ENCODE assay signal across 30 cellular contexts in genomic region chr5:155087036-155087435, GRCh38.
DNase-seq lines count a peak whose midpoint lies in the region; ATAC-seq, FAIRE-seq and TF ChIP-seq lines count a peak whose summit lies in the region.
"Had no signal": no experiment of that assay in that cellular context is flagged by ENCODE, and none has a peak within 500 bp of the region (broad histone marks: within the 10 kb centered on the region; RNA-seq: fewer than 3 reads in every experiment).

No MANE protein-coding gene starts in this region.

- no peak overlapping the region for H2AK5ac ChIP-seq in trophoblast cell (ENCODE audit: low read length)

- H3K18ac ChIP-seq in trophoblast cell (ENCODE audit: low read length) = no peak overlapping the region

- H3K4me3 ChIP-seq in bronchial epithelial cell (ENCODE audit: low read depth, low read length) (no peak overlapping the region), trophoblast cell (ENCODE audit: low read depth, low read length) (no peak overlapping the region), Peyer's patch (no peak overlapping the region)
- H3K4me3 ChIP-seq: ascending aorta, lower lobe of right lung, upper lobe of left lung had no signal

- FAIRE-seq in bronchial epithelial cell (lab: Jason Lieb, UNC) = no peak
- FAIRE-seq: GM12892 had no signal

- peak overlapping the region; percentile 97 for H3K27ac ChIP-seq in trophoblast cell (ENCODE audit: low read depth, low read length)
- no peak overlapping the region for H3K27ac ChIP-seq in Peyer's patch
- H3K27ac ChIP-seq: ascending aorta, lower lobe of right lung, parathyroid adenoma, upper lobe of left lung had no signal

- H3K4me1 ChIP-seq in trophoblast cell (ENCODE audit: control insufficient read depth in 1 of 2, insufficient read depth in 2 of 2, low read length in 2 of 2) (peaks cover 19 to 38% of the 10 kb centered on the region in 2 experiments), Peyer's patch (no peaks in the 10 kb centered on the region)
- H3K4me1 ChIP-seq: lower lobe of right lung, parathyroid adenoma, upper lobe of left lung had no signal

- no peak overlapping the region for H2AFZ ChIP-seq in trophoblast cell (ENCODE audit: insufficient read depth, low read length, poor library complexity)
- H2AFZ ChIP-seq: parathyroid adenoma had no signal

- no peak overlapping the region for H3K9ac ChIP-seq in trophoblast cell (ENCODE audit: low read length)
- H3K9ac ChIP-seq: parathyroid adenoma had no signal

- H2BK5ac ChIP-seq in trophoblast cell (ENCODE audit: low read depth, low read length, poor library complexity) = peak overlapping the region; percentile 96

- H3K4me1 Mint-ChIP-seq in endothelial cell (ENCODE audit: unreplicated experiment) = peaks cover 12% of the 10 kb centered on the region
- H3K4me1 Mint-ChIP-seq: CD14-positive monocyte; neural crest cell; stimulated activated effector memory CD8-positive, alpha-beta T cell treated with anti-CD3 and anti-CD28 coated beads, Interleukin-12 subunit alpha, Interleukin-12 subunit beta, amount 100 ng/mL, for 72 hours had no signal

- TF ChIP-seq CTCF in bronchial epithelial cell (IDR thresholded peaks at IDR 0.05; ENCODE audit: insufficient read depth, low read length, severe bottlenecking) = no peak
- no peak for TF ChIP-seq CTCF in endothelial cell (IDR thresholded peaks at IDR 0.05; ENCODE audit: unreplicated experiment)
- no peak for TF ChIP-seq CTCF in Peyer's patch (IDR thresholded peaks at IDR 0.05)

- H3K27me3 Mint-ChIP-seq in endothelial cell (ENCODE audit: unreplicated experiment) = no peaks in the 10 kb centered on the region
- H3K27me3 Mint-ChIP-seq: dendritic cell treated with granulocyte-macrophage colony-stimulating factor and Interleukin-4, amounts not matched to agents 40 ng/mL and 50 ng/mL, for 4 days had no signal

- WGBS in trophoblast cell (ENCODE audit: extremely low coverage, insufficient coverage, insufficient read length) = no CpG with 5 or more reads among the region's 4 CpGs

- no peak overlapping the region for H4K8ac ChIP-seq in trophoblast cell (ENCODE audit: low read depth, low read length)

- H3K36me3 Mint-ChIP-seq in endothelial cell (ENCODE audit: low read depth, unreplicated experiment) = no peaks in the 10 kb centered on the region
- H3K36me3 Mint-ChIP-seq: activated naive CD8-positive, alpha-beta T cell; CD14-positive monocyte; stimulated activated effector memory CD8-positive, alpha-beta T cell treated with anti-CD3 and anti-CD28 coated beads, Interleukin-12 subunit alpha, Interleukin-12 subunit beta, amount 100 ng/mL, for 72 hours had no signal

- peak overlapping the region; percentile 96 for H4K91ac ChIP-seq in trophoblast cell (ENCODE audit: low read depth, low read length)

- H3K9me3 ChIP-seq in trophoblast cell (ENCODE audit: insufficient read depth, low read depth, low read length) (no peaks in the 10 kb centered on the region), Peyer's patch (no peaks in the 10 kb centered on the region)
- H3K9me3 ChIP-seq: ascending aorta, lower lobe of right lung, upper lobe of left lung had no signal

- H3K27me3 ChIP-seq in bronchial epithelial cell (ENCODE audit: control insufficient read depth, insufficient read depth, low read length) (no peaks in the 10 kb centered on the region), trophoblast cell (ENCODE audit: insufficient read depth, low read length) (no peaks in the 10 kb centered on the region), Peyer's patch (no peaks in the 10 kb centered on the region)
- H3K27me3 ChIP-seq: ascending aorta, upper lobe of left lung had no signal

- no peak overlapping the region for H3K4me3 Mint-ChIP-seq in endothelial cell (ENCODE audit: unreplicated experiment)
- H3K4me3 Mint-ChIP-seq: activated CD8-positive, alpha-beta T cell treated with anti-CD3 and anti-CD28 coated beads for 36 hours; activated naive CD8-positive, alpha-beta T cell; CD14-positive monocyte; dendritic cell treated with granulocyte-macrophage colony-stimulating factor and Interleukin-4, amounts not matched to agents 40 ng/mL and 50 ng/mL, for 4 days; neural crest cell; stimulated activated effector memory CD8-positive, alpha-beta T cell treated with anti-CD3 and anti-CD28 coated beads, Interleukin-12 subunit alpha, Interleukin-12 subunit beta, amount 100 ng/mL, for 72 hours had no signal

- peaks cover 34% of the 10 kb centered on the region for H3K79me1 ChIP-seq in trophoblast cell (ENCODE audit: low read length)

- H4K12ac ChIP-seq in trophoblast cell (ENCODE audit: low read depth, low read length) = no peak overlapping the region

- H2BK120ac ChIP-seq in trophoblast cell (ENCODE audit: insufficient read depth, low read length, poor library complexity) = no peak overlapping the region

- H3K23ac ChIP-seq in trophoblast cell (ENCODE audit: low read length) = no peak overlapping the region

- H3K14ac ChIP-seq in trophoblast cell (ENCODE audit: low read length) = no peak overlapping the region

- H3K36me3 ChIP-seq in bronchial epithelial cell (ENCODE audit: control insufficient read depth, insufficient read depth, low read length) (no peaks in the 10 kb centered on the region), trophoblast cell (ENCODE audit: control insufficient read depth in 1 of 2, insufficient read depth in 2 of 2, low read length in 2 of 2) (no peaks in the 10 kb centered on the region), Peyer's patch (no peaks in the 10 kb centered on the region)
- H3K36me3 ChIP-seq: ascending aorta, lower lobe of right lung, upper lobe of left lung had no signal

- DNase-seq in EL (peak; percentile 85), M059J (ENCODE audit: low read depth) (peak; percentile 82), bronchial epithelial cell (ENCODE audit: low read depth) (peak; percentile 68), trophoblast cell (peak; percentile 96), endothelial cell (ENCODE audit: low spot score) (no peak), Peyer's patch (no peak)
- DNase-seq: activated CD8-positive, alpha-beta T cell treated with anti-CD3 and anti-CD28 coated beads for 36 hours; Calu3; central memory CD4-positive, alpha-beta T cell; DND-41; lower lobe of right lung; NCI-H2081; NCI-H446; NCI-H774; right cardiac atrium; stimulated activated CD4-positive, alpha-beta T cell treated with anti-CD3 and anti-CD28 coated beads, Interleukin-4, amount 100 ng/mL, for 24 hours; substantia nigra; T-helper 2 cell; upper lobe of left lung had no signal

- no peak for ATAC-seq in GM21528 (IDR thresholded peaks at IDR 0.05; ENCODE audit: low FRiP score, unreplicated experiment)
- ATAC-seq: activated CD8-positive, alpha-beta T cell treated with anti-CD3 and anti-CD28 coated beads for 36 hours; lower lobe of right lung; right cardiac atrium; Right ventricle myocardium inferior; stimulated activated effector memory CD8-positive, alpha-beta T cell treated with anti-CD3 and anti-CD28 coated beads, Interleukin-12 subunit alpha, Interleukin-12 subunit beta, amount 100 ng/mL, for 72 hours had no signal

- no peak overlapping the region for H2BK12ac ChIP-seq in trophoblast cell (ENCODE audit: low read length)

- H3K27ac Mint-ChIP-seq in endothelial cell (ENCODE audit: unreplicated experiment) = no peak overlapping the region
- H3K27ac Mint-ChIP-seq: activated CD8-positive, alpha-beta T cell treated with anti-CD3 and anti-CD28 coated beads for 36 hours; activated naive CD8-positive, alpha-beta T cell; activated T-helper 2 cell treated with anti-CD3 and anti-CD28 coated beads, Interferon-gamma antibody, Interleukin-2, Interleukin-4, amounts not matched to agents 10 μg/mL and 5 μg/mL and 100 μg/mL, durations not matched to agents 14 hours and 24 hours and 36 hours; CD14-positive monocyte; dendritic cell treated with granulocyte-macrophage colony-stimulating factor and Interleukin-4, amounts not matched to agents 40 ng/mL and 50 ng/mL, for 4 days; stimulated activated effector memory CD8-positive, alpha-beta T cell treated with anti-CD3 and anti-CD28 coated beads, Interleukin-12 subunit alpha, Interleukin-12 subunit beta, amount 100 ng/mL, for 72 hours had no signal

- no peaks in the 10 kb centered on the region for H3K9me3 Mint-ChIP-seq in endothelial cell (ENCODE audit: unreplicated experiment)
- H3K9me3 Mint-ChIP-seq: activated CD8-positive, alpha-beta T cell treated with anti-CD3 and anti-CD28 coated beads for 36 hours; activated T-helper 2 cell treated with anti-CD3 and anti-CD28 coated beads, Interferon-gamma antibody, Interleukin-2, Interleukin-4, amounts not matched to agents 10 μg/mL and 5 μg/mL and 100 μg/mL, durations not matched to agents 14 hours and 24 hours and 36 hours; dendritic cell treated with granulocyte-macrophage colony-stimulating factor and Interleukin-4, amounts not matched to agents 40 ng/mL and 50 ng/mL, for 4 days; neural crest cell; stimulated activated effector memory CD8-positive, alpha-beta T cell treated with anti-CD3 and anti-CD28 coated beads, Interleukin-12 subunit alpha, Interleukin-12 subunit beta, amount 100 ng/mL, for 72 hours had no signal

- TF ChIP-seq POLR2A in Peyer's patch (IDR thresholded peaks at IDR 0.05) = no peak

- H3K4me2 ChIP-seq in trophoblast cell (ENCODE audit: low read length) = peak overlapping the region; percentile 48

- H3K4ac ChIP-seq in trophoblast cell (ENCODE audit: low read depth, low read length) = no peak overlapping the region

- H3K79me2 ChIP-seq in trophoblast cell (ENCODE audit: control insufficient read depth, insufficient read depth, low read length, poor library complexity) = no peaks in the 10 kb centered on the region
- H3K79me2 ChIP-seq: parathyroid adenoma had no signal

Comparison
In these comparisons a context has a peak if more than half of its experiments do, and no peak if none do; other contexts are left out.
1. DNase-seq: peak in EL (single experiment), M059J (single experiment), bronchial epithelial cell (single experiment) and trophoblast cell (2 of 2); none in endothelial cell (single experiment) and Peyer's patch (0 of 3).